Comparison of ENCODE assay signal across 8 cellular contexts in the genomic region with DNA sequence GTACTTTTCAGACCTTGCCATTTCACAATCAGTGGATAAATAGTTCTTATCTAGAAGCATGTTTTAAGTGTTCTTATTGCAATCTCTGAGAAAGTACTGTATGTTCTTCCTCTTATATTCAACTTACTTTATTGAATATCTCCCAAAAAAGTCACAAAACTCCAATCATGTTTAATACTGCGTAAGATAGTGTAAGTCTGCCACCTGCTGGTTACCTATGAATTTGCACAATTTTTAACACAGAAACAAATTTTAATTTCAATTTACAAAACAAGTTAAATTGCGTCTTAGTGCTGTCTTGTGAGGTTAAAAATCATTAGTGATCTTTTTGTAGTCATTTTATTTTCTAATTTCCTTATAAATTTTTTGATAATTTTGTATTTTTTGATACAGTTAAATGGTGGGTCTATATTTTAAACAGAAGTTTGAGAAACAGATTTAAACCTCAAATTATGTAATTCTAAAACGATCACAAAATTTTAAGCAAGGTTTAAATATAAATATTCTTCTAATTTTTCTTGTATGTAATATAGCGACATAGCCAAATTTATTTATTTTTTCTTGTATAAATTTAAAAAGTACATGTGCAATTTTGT.
A peak's percentile ranks its signal among the peaks of the same experiment; 100 is the strongest.
DNase-seq lines count a peak whose midpoint lies in the region; ATAC-seq and TF ChIP-seq lines count a peak whose summit lies in the region.

No MANE protein-coding gene starts in this region.

- H3K4me3 ChIP-seq in CD4-positive, CD25-positive, alpha-beta regulatory T cell (ENCODE audit: low read depth, low read length) = no peak overlapping the region

- peak; percentile 69 for TF ChIP-seq CTCF in VCaP (conservative IDR thresholded peaks at IDR 0.05)

- CTCF ChIA-PET in HEK293T (lab: Yijun Ruan, JAX) = no interaction called here

- ATAC-seq in CD4-positive, CD25-positive, alpha-beta regulatory T cell (ENCODE audit: low read depth in 2 of 2) = no peak
- no peak for ATAC-seq in GM18873 (IDR thresholded peaks at IDR 0.05; ENCODE audit: low FRiP score, unreplicated experiment)
- ATAC-seq in HG03354 (IDR thresholded peaks at IDR 0.05; ENCODE audit: poor library complexity, severe bottlenecking, unreplicated experiment) = no peak
- ATAC-seq in GM18498 (IDR thresholded peaks at IDR 0.05; ENCODE audit: unreplicated experiment) = no peak

- H3K36me3 Mint-ChIP-seq in CD4-positive, CD25-positive, alpha-beta regulatory T cell = no peaks in the 10 kb centered on the region
- no peaks in the 10 kb centered on the region for H3K36me3 Mint-ChIP-seq in immature natural killer cell

- no peaks in the 10 kb centered on the region for H3K27me3 Mint-ChIP-seq in CD4-positive, CD25-positive, alpha-beta regulatory T cell
- no peaks in the 10 kb centered on the region for H3K27me3 Mint-ChIP-seq in immature natural killer cell (ENCODE audit: low read depth in 3 of 3)

- no peaks in the 10 kb centered on the region for H3K36me3 ChIP-seq in CD4-positive, CD25-positive, alpha-beta regulatory T cell (ENCODE audit: control insufficient read depth, insufficient read depth, low read length)

- H3K27me3 ChIP-seq in CD4-positive, CD25-positive, alpha-beta regulatory T cell (ENCODE audit: control insufficient read depth, insufficient read depth, low read length) = no peaks in the 10 kb centered on the region

- H3K4me3 Mint-ChIP-seq in CD4-positive, CD25-positive, alpha-beta regulatory T cell = no peak overlapping the region
- H3K4me3 Mint-ChIP-seq in immature natural killer cell = no peak overlapping the region

- DNase-seq in CD4-positive, CD25-positive, alpha-beta regulatory T cell = peak in 2 of 3 donors; percentile 32 to 46
- DNase-seq in HEK293T (ENCODE audit: extremely low spot score) (peak; percentile 11), immature natural killer cell (peak; percentile 6 to 37 (median 19)), NCI-H1105 treated with DMSO at 0.1 percent for 48 hours (lab: John Stamatoyannopoulos, UW) (no peak)

- no peak overlapping the region for H3K27ac ChIP-seq in CD4-positive, CD25-positive, alpha-beta regulatory T cell (ENCODE audit: insufficient read depth, low read length, poor library complexity, severe bottlenecking)
- no peak overlapping the region for H3K27ac ChIP-seq in VCaP

- peaks cover 8% of the 10 kb centered on the region for H3K4me1 ChIP-seq in CD4-positive, CD25-positive, alpha-beta regulatory T cell (ENCODE audit: control insufficient read depth, insufficient read depth, low read length, poor library complexity, severe bottlenecking)

- POLR2A ChIA-PET in HEK293T (lab: Yijun Ruan, JAX) = no interaction called here

- peaks cover 0 to 1% (median 0%) of the 10 kb centered on the region in 7 donors for H3K9me3 Mint-ChIP-seq in CD4-positive, CD25-positive, alpha-beta regulatory T cell
- H3K9me3 Mint-ChIP-seq in immature natural killer cell = no peaks in the 10 kb centered on the region

- H3K27ac Mint-ChIP-seq in CD4-positive, CD25-positive, alpha-beta regulatory T cell = no peak overlapping the region
- H3K27ac Mint-ChIP-seq in immature natural killer cell = no peak overlapping the region

- H3K9me3 ChIP-seq in CD4-positive, CD25-positive, alpha-beta regulatory T cell (ENCODE audit: control insufficient read depth in 2 of 2, low read length in 2 of 2) = no peaks in the 10 kb centered on the region

- peaks cover 7 to 13% (median 11%) of the 10 kb centered on the region in 4 donors for H3K4me1 Mint-ChIP-seq in CD4-positive, CD25-positive, alpha-beta regulatory T cell
- peaks cover 27 to 44% of the 10 kb centered on the region in 2 donors for H3K4me1 Mint-ChIP-seq in immature natural killer cell

TF ChIP-seq in HEK293T, 16 proteins besides CTCF, POLR2A, EP300 and RAD21:
- TF ChIP-seq SUZ12 (IDR thresholded peaks at IDR 0.05) (no peak), LEF1 (IDR thresholded peaks at IDR 0.05; ENCODE audit: borderline replicate concordance) (no peak), HDGF (IDR thresholded peaks at IDR 0.05; ENCODE audit: borderline replicate concordance) (no peak), BHLHE40 (IDR thresholded peaks at IDR 0.05; ENCODE audit: borderline replicate concordance) (no peak), ARNT (IDR thresholded peaks at IDR 0.05) (no peak), SP1 (IDR thresholded peaks at IDR 0.05) (no peak), NFRKB (IDR thresholded peaks at IDR 0.05) (no peak), CTBP1 (IDR thresholded peaks at IDR 0.05; ENCODE audit: borderline replicate concordance) (no peak), FOXK2 (IDR thresholded peaks at IDR 0.05) (no peak), ZNF384 (IDR thresholded peaks at IDR 0.05) (no peak), TARDBP (IDR thresholded peaks at IDR 0.05) (no peak), FOXM1 (IDR thresholded peaks at IDR 0.05; ENCODE audit: borderline replicate concordance) (no peak)
- TF ChIP-seq, protein P1, sequence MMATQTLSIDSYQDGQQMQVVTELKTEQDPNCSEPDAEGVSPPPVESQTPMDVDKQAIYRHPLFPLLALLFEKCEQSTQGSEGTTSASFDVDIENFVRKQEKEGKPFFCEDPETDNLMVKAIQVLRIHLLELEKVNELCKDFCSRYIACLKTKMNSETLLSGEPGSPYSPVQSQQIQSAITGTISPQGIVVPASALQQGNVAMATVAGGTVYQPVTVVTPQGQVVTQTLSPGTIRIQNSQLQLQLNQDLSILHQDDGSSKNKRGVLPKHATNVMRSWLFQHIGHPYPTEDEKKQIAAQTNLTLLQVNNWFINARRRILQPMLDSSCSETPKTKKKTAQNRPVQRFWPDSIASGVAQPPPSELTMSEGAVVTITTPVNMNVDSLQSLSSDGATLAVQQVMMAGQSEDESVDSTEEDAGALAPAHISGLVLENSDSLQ (IDR thresholded peaks at IDR 0.05) = no peak
